In genomic region chr9:134059188-134059641, GRCh38 we compare ENCODE assay signal across 16 cellular contexts. TPM values are rescaled to one million over a fixed set of nuclear protein-coding genes. Genes with fewer than 3 reads are reported as not detected.
A peak's percentile ranks its signal among the peaks of the same experiment; 100 is the strongest.
DNase-seq lines count a peak whose midpoint lies in the region; ATAC-seq and TF ChIP-seq lines count a peak whose summit lies in the region.
"Had no signal": no experiment of that assay in that cellular context is flagged by ENCODE, and none has a peak within 500 bp of the region (broad histone marks: within the 10 kb centered on the region; RNA-seq: fewer than 3 reads in every experiment).

No MANE protein-coding gene starts in this region.

- no peak for TF ChIP-seq EP300 in stomach (IDR thresholded peaks at IDR 0.05)

- no peaks in the 10 kb centered on the region for H3K9me2 ChIP-seq in hepatocyte (replicated peaks; ENCODE audit: insufficient read depth)

- no peak overlapping the region for H3K27ac Mint-ChIP-seq in activated B cell treated with CpG ODN at 0.5 μM for 24 hours
- H3K27ac Mint-ChIP-seq in mesothelial cell of epicardium: peak overlapping the region; percentile 25
- H3K27ac Mint-ChIP-seq: activated CD8-positive, alpha-beta memory T cell treated with anti-CD3 and anti-CD28 coated beads, Interleukin-2, amount 10 ng/mL, durations not matched to agents 7 days and 5 days had no signal

- intact Hi-C loops in activated B cell treated with CpG ODN at 0.5 μM for 24 hours (cut with micrococcal nuclease): no loop called here
- intact Hi-C loops in stomach (cut with DNase I; ENCODE audit: low total_unique reads): no loop called here

- H3K9me3 Mint-ChIP-seq in activated B cell treated with CpG ODN at 0.5 μM for 24 hours: no peaks in the 10 kb centered on the region
- no peaks in the 10 kb centered on the region for H3K9me3 Mint-ChIP-seq in mesothelial cell of epicardium
- H3K9me3 Mint-ChIP-seq: CD4-positive, CD25-positive, alpha-beta regulatory T cell; effector memory CD8-positive, alpha-beta T cell; T-cell; WTC11 had no signal

- no peak for TF ChIP-seq CTCF in activated B cell treated with CpG ODN at 0.5 μM for 24 hours (IDR thresholded peaks at IDR 0.05)
- no peak for TF ChIP-seq CTCF in mesothelial cell of epicardium (IDR thresholded peaks at IDR 0.05; ENCODE audit: unreplicated experiment)
- TF ChIP-seq CTCF in stomach (IDR thresholded peaks at IDR 0.05): no peak
- no peak for TF ChIP-seq CTCF in hepatocyte (IDR thresholded peaks at IDR 0.05; ENCODE audit: poor library complexity)

- H3K36me3 ChIP-seq in H7 (replicated peaks; ENCODE audit: control insufficient read depth, insufficient read depth, low read length) (no peaks in the 10 kb centered on the region; the same call in 1 of the 2 replicates), stomach (no peaks in the 10 kb centered on the region), hepatocyte (replicated peaks; ENCODE audit: insufficient read depth, low read depth) (no peaks in the 10 kb centered on the region)
- H3K36me3 ChIP-seq: HAP-1 had no signal

- H3K4me3 ChIP-seq in H7 (ENCODE audit: insufficient read depth, low read depth, low read length) (no peak overlapping the region), stomach (no peak overlapping the region), hepatocyte (no peak overlapping the region)
- H3K4me3 ChIP-seq: HAP-1 had no signal

- peaks cover 70 to 99% (median 97%) of the 10 kb centered on the region in 4 donors for H3K4me1 ChIP-seq in stomach
- peaks cover 52% of the 10 kb centered on the region for H3K4me1 ChIP-seq in hepatocyte (ENCODE audit: insufficient read depth)
- H3K4me1 ChIP-seq: HAP-1 had no signal

- H3K36me3 Mint-ChIP-seq in activated B cell treated with CpG ODN at 0.5 μM for 24 hours (ENCODE audit: low read depth): peaks cover 4% of the 10 kb centered on the region
- peaks cover 3% of the 10 kb centered on the region for H3K36me3 Mint-ChIP-seq in mesothelial cell of epicardium
- H3K36me3 Mint-ChIP-seq: activated CD8-positive, alpha-beta memory T cell treated with anti-CD3 and anti-CD28 coated beads, Interleukin-2, amount 10 ng/mL, durations not matched to agents 7 days and 5 days; CD4-positive, CD25-positive, alpha-beta regulatory T cell; T-cell; WTC11 had no signal

- H3K27me3 Mint-ChIP-seq in activated B cell treated with CpG ODN at 0.5 μM for 24 hours: no peaks in the 10 kb centered on the region
- no peaks in the 10 kb centered on the region for H3K27me3 Mint-ChIP-seq in mesothelial cell of epicardium (ENCODE audit: low read depth)
- H3K27me3 Mint-ChIP-seq: activated CD8-positive, alpha-beta memory T cell treated with anti-CD3 and anti-CD28 coated beads, Interleukin-2, amount 10 ng/mL, durations not matched to agents 7 days and 5 days; CD4-positive, CD25-positive, alpha-beta regulatory T cell; effector memory CD8-positive, alpha-beta T cell; T-cell had no signal

- no peak for TF ChIP-seq POLR2A in stomach (IDR thresholded peaks at IDR 0.05)

- POLR2A ChIA-PET in activated B cell treated with CpG ODN at 0.5 μM for 24 hours (lab: Charles Lee): no interaction called here

- peaks cover 98% of the 10 kb centered on the region for H4K20me1 ChIP-seq in hepatocyte (ENCODE audit: insufficient read depth, poor library complexity, severe bottlenecking)

- H3K27ac ChIP-seq in stomach (no peak overlapping the region), hepatocyte (no peak overlapping the region)

- H3K27me3 ChIP-seq in H7 (ENCODE audit: control insufficient read depth, insufficient read depth, low read length) (no peaks in the 10 kb centered on the region), stomach (no peaks in the 10 kb centered on the region), hepatocyte (no peaks in the 10 kb centered on the region)

- H3K79me2 ChIP-seq in hepatocyte: peaks cover 100% of the 10 kb centered on the region

- no peak overlapping the region for H3K4me2 ChIP-seq in hepatocyte

- H3K9me3 ChIP-seq in stomach: no peaks in the 10 kb centered on the region
- H3K9me3 ChIP-seq in hepatocyte (ENCODE audit: low read depth): no peaks in the 10 kb centered on the region
- H3K9me3 ChIP-seq: HAP-1 had no signal

- 81 to 84% (median 83%) methylated on average over 16 of the region's 16 CpGs for WGBS in stomach, 5 donors
- 89% methylated on average over 9 of the region's 16 CpGs for WGBS in hepatocyte (ENCODE audit: low lambda C conversion rate, missing lambda C conversion rate)

- CTCF ChIA-PET in activated B cell treated with CpG ODN at 0.5 μM for 24 hours (lab: Charles Lee): no interaction called here

- no peak for ATAC-seq in activated B cell treated with CpG ODN at 0.5 μM for 24 hours (ENCODE audit: low read depth)
- ATAC-seq in GM21528 (IDR thresholded peaks at IDR 0.05; ENCODE audit: low FRiP score, unreplicated experiment): no peak
- no peak for ATAC-seq in HG03045 (IDR thresholded peaks at IDR 0.05; ENCODE audit: unreplicated experiment)
- ATAC-seq: left colon, WTC11 had no signal

- H3K4me1 Mint-ChIP-seq in activated B cell treated with CpG ODN at 0.5 μM for 24 hours (peaks cover 56% of the 10 kb centered on the region), mesothelial cell of epicardium (peaks cover 43% of the 10 kb centered on the region)

- H3K4me3 Mint-ChIP-seq in activated B cell treated with CpG ODN at 0.5 μM for 24 hours (no peak overlapping the region), mesothelial cell of epicardium (no peak overlapping the region)
- H3K4me3 Mint-ChIP-seq: activated CD8-positive, alpha-beta memory T cell treated with anti-CD3 and anti-CD28 coated beads, Interleukin-2, amount 10 ng/mL, durations not matched to agents 7 days and 5 days; T-cell; WTC11 had no signal

- no peak overlapping the region for H2AFZ ChIP-seq in hepatocyte

- DNase-seq in H7: peak; percentile 65
- peak; percentile 11 for DNase-seq in activated B cell treated with CpG ODN at 0.5 μM for 24 hours
- peak in 1 of 2 experiments; percentile 16 for DNase-seq in mesothelial cell of epicardium (ENCODE audit: low spot score in 2 of 2, unreplicated experiment in 2 of 2)
- DNase-seq in stomach: peak; percentile 23
- no peak for DNase-seq in hepatocyte (ENCODE audit: low spot score)
- DNase-seq: activated CD8-positive, alpha-beta memory T cell treated with anti-CD3 and anti-CD28 coated beads, Interleukin-2, amount 10 ng/mL, durations not matched to agents 7 days and 5 days; effector memory CD8-positive, alpha-beta T cell; NCI-H1048; NCI-H2107 had no signal

RNA-seq across cellular contexts. Expression of gene BRD3, which starts 8.6 kb away (rescaled TPM):
- 9.4 and 14.7 TPM in 2 replicates for total RNA-seq in H7 (2014; rRNA removed; shearing (Covaris generic))
- total RNA-seq in activated B cell treated with CpG ODN at 0.5 μM for 24 hours: 17.0 and 18.3 TPM in 2 replicates
- total RNA-seq in mesothelial cell of epicardium: 83.7 to 90.0 TPM (median 87.5 TPM) in 3 replicates
- 10 to 100 TPM; 14.5 to 29.0 (median 22.6) TPM for total RNA-seq in stomach
- polyA plus RNA-seq in stomach: 1 to 10 TPM; 6.4 to 8.3 (median 7.9) TPM
- 9.0 and 14.8 TPM in 2 replicates for total RNA-seq in hepatocyte
- polyA plus RNA-seq in hepatocyte: 25.7 and 29.6 TPM in 2 replicates

RNA-seq across cellular contexts. Expression of gene BRD3OS, which starts 33.9 kb away (rescaled TPM):
- total RNA-seq in H7 (2014; rRNA removed; shearing (Covaris generic)): 16.2 and 25.7 TPM in 2 replicates
- total RNA-seq in activated B cell treated with CpG ODN at 0.5 μM for 24 hours (17.3 and 19.3 TPM in 2 replicates), mesothelial cell of epicardium (14.3 to 16.4 TPM (median 16.1 TPM) in 3 replicates), stomach (10 to 100 TPM in 1 of 5 donors, 1 to 10 TPM in 3, not detected in 1; 2.4 to 12.0 (median 4.4) TPM), hepatocyte (13.4 and 14.9 TPM in 2 replicates)
- polyA plus RNA-seq in stomach (1 to 10 TPM; 4.7 to 9.0 (median 8.2) TPM), hepatocyte (13.3 and 13.4 TPM in 2 replicates)
